In the genomic region with DNA sequence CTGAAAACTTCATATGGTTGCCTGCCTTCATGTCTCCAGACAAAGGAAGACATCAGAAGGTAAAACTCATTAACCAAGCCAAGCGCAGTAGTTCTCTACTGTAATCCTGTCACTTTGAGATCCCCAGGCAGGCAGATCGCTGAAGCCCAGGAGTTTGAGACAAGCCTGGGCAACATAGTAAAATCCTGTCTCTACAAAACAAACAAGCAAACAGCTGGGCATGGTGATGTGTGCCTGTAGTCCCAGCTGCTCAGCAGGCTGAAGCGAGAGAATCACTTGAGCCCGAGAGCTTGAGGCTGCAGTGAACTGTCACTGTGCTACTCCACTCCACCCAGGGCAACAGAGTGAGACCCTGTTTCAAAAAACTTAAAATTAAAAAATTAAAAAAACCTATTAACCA, we compare ENCODE assay signal across 25 cellular contexts.
DNase-seq lines count a peak whose midpoint lies in the region; ATAC-seq lines count a peak whose summit lies in the region.
"Had no signal": no experiment of that assay in that cellular context is flagged by ENCODE, and none has a peak within 500 bp of the region (broad histone marks: within the 10 kb centered on the region; RNA-seq: fewer than 3 reads in every experiment).

No MANE protein-coding gene starts in this region.

- no peak for ATAC-seq in GM21381 (IDR thresholded peaks at IDR 0.05; ENCODE audit: unreplicated experiment)
- ATAC-seq: A549, HCT116 had no signal

- DNase-seq in COLO668 (lab: John Stamatoyannopoulos, UW; ENCODE audit: unreplicated experiment) (peak; percentile 9), NCI-H1694 (lab: John Stamatoyannopoulos, UW) (peak; percentile 74), NCI-H82 treated with DMSO at 0.1 percent for 48 hours (lab: John Stamatoyannopoulos, UW; ENCODE audit: unreplicated experiment) (peak; percentile 41), myocyte (ENCODE audit: low read depth) (peak; percentile 42), ecto neural progenitor cell (ENCODE audit: low spot score) (no peak)
- DNase-seq in activated CD8-positive, alpha-beta memory T cell treated with anti-CD3 and anti-CD28 coated beads, Interleukin-2, amount 50 U/mL, for 48 hours, result no peak
- DNase-seq: AML-193; C1 segment of cervical spinal cord; Caco-2; CD4-positive, alpha-beta memory T cell; DMS79 treated with DMSO at 0.1 percent for 48 hours; GF-D8; KBM-7; MM.1S; NCI-H2081; NCI-H345; NCI-H510A treated with DMSO at 0.1 percent for 48 hours; NCI-H748 treated with DMSO at 0.1 percent for 48 hours; NK-92 treated with Interleukin-12 subunit alpha and Interleukin-12 subunit beta, amount 100 ng/mL, for 24 hours; PC-9; Right ventricle myocardium superior; T-helper 1 cell had no signal

Comparison
In these comparisons a context has a peak if more than half of its experiments do, and no peak if none do; other contexts are left out.
1. DNase-seq: peak in COLO668 (single experiment), NCI-H1694 (single experiment), NCI-H82 treated with DMSO at 0.1 percent for 48 hours (single experiment) and myocyte (single experiment); none in ecto neural progenitor cell (single experiment) and activated CD8-positive, alpha-beta memory T cell treated with anti-CD3 and anti-CD28 coated beads, Interleukin-2, amount 50 U/mL, for 48 hours (single experiment).